1 cellular context compared by ENCODE assay signal in the genomic region with DNA sequence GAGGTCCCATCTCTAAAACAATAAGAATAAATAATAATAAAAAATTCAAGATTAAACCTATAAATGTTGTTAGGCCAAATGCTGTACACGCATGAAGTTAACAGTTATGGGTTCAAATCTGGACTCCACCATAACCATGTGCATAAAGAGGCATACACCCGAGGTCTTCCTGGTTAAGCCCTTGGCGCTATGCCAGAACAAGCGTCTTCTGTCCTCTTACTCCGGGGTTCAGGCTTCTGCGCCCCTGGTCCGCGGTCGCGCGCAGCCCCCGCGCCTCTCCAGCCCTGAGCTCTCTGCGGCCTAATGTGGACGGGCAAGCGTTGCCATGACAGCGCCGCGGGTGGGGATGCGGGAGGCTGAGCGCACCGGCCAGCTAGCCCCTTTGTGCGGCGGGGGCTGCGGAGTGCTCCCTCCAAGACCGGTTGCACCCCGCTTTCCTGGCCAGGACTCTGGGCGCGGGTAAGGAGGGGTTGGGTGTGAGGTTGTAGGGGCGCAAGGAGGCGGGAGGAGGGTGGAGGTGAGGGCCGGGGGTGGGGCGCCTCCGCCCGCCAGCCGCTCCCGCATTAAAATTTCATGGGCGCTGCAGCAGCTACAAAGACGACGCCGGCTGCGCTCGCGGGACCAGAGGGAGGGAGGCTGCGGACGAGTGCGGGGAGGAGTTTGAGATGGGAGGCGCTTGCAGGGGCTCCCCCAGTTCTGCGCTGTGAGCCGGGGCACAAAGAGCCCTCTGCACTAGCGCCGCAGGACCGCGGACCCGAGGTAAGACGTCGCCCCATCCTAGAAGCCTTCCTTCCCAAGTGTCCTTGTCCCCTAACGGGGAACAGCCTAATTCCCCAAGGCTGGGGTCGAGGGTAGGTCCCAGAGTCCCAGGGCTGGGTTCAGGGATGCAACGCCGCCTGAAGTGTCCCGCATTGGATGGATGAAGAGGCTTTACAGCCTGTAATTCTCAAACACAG.
TF ChIP-seq lines count a peak whose summit lies in the region.

A gene (plus strand): TSS at position 693 of the 956 bp plus-strand sequence.

TF ChIP-seq in HEK293, 187 proteins besides CTCF, POLR2A, EP300 and RAD21 (continued from another document and continues in another):
- TF ChIP-seq, protein P1, sequence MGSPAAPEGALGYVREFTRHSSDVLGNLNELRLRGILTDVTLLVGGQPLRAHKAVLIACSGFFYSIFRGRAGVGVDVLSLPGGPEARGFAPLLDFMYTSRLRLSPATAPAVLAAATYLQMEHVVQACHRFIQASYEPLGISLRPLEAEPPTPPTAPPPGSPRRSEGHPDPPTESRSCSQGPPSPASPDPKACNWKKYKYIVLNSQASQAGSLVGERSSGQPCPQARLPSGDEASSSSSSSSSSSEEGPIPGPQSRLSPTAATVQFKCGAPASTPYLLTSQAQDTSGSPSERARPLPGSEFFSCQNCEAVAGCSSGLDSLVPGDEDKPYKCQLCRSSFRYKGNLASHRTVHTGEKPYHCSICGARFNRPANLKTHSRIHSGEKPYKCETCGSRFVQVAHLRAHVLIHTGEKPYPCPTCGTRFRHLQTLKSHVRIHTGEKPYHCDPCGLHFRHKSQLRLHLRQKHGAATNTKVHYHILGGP (tag by site-specific recombination; IDR thresholded peaks at IDR 0.05), result no peak
- no peak for TF ChIP-seq MZF1 (tag by site-specific recombination; IDR thresholded peaks at IDR 0.05; ENCODE audit: borderline replicate concordance)
- TF ChIP-seq ZIC2 (tag by site-specific recombination; IDR thresholded peaks at IDR 0.05), result peak; percentile 30; the same call in 1 of the 2 replicates
- TF ChIP-seq ZNF791 (tag by site-specific recombination; IDR thresholded peaks at IDR 0.05), result no peak
- TF ChIP-seq ZNF843 (tag by site-specific recombination; IDR thresholded peaks at IDR 0.05), result no peak
- TF ChIP-seq, protein P2, sequence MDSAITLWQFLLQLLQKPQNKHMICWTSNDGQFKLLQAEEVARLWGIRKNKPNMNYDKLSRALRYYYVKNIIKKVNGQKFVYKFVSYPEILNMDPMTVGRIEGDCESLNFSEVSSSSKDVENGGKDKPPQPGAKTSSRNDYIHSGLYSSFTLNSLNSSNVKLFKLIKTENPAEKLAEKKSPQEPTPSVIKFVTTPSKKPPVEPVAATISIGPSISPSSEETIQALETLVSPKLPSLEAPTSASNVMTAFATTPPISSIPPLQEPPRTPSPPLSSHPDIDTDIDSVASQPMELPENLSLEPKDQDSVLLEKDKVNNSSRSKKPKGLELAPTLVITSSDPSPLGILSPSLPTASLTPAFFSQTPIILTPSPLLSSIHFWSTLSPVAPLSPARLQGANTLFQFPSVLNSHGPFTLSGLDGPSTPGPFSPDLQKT (IDR thresholded peaks at IDR 0.05; ENCODE audit: borderline replicate concordance, low read depth, low read length), result no peak
- TF ChIP-seq ZNF391 (tag by site-specific recombination; IDR thresholded peaks at IDR 0.05; ENCODE audit: borderline replicate concordance, low read depth), result no peak
- TF ChIP-seq ZFHX2 (tag by site-specific recombination; conservative IDR thresholded peaks at IDR 0.05), result peak; percentile 87
- TF ChIP-seq SP2 (tag by site-specific recombination; IDR thresholded peaks at IDR 0.05), result peak; percentile 31; the same call in 1 of the 2 replicates
- no peak for TF ChIP-seq ZNF311 (tag by site-specific recombination; IDR thresholded peaks at IDR 0.05; ENCODE audit: borderline replicate concordance)
- TF ChIP-seq, protein P3, sequence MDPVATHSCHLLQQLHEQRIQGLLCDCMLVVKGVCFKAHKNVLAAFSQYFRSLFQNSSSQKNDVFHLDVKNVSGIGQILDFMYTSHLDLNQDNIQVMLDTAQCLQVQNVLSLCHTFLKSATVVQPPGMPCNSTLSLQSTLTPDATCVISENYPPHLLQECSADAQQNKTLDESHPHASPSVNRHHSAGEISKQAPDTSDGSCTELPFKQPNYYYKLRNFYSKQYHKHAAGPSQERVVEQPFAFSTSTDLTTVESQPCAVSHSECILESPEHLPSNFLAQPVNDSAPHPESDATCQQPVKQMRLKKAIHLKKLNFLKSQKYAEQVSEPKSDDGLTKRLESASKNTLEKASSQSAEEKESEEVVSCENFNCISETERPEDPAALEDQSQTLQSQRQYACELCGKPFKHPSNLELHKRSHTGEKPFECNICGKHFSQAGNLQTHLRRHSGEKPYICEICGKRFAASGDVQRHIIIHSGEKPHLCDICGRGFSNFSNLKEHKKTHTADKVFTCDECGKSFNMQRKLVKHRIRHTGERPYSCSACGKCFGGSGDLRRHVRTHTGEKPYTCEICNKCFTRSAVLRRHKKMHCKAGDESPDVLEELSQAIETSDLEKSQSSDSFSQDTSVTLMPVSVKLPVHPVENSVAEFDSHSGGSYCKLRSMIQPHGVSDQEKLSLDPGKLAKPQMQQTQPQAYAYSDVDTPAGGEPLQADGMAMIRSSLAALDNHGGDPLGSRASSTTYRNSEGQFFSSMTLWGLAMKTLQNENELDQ (tag by site-specific recombination; IDR thresholded peaks at IDR 0.05; ENCODE audit: low read depth), result no peak
- no peak for TF ChIP-seq ZNF37A (tag by site-specific recombination; IDR thresholded peaks at IDR 0.05)
- TF ChIP-seq ZNF132 (tag by site-specific recombination; IDR thresholded peaks at IDR 0.05; ENCODE audit: borderline replicate concordance), result no peak
- TF ChIP-seq ZNF121 (tag by site-specific recombination; IDR thresholded peaks at IDR 0.05), result no peak
- no peak for TF ChIP-seq ZNF394 (tag by site-specific recombination; IDR thresholded peaks at IDR 0.05; ENCODE audit: borderline replicate concordance)
- no peak for TF ChIP-seq ZNF529 (tag by site-specific recombination; IDR thresholded peaks at IDR 0.05; ENCODE audit: insufficient replicate concordance)
- TF ChIP-seq ZNF16 (tag by site-specific recombination; IDR thresholded peaks at IDR 0.05; ENCODE audit: low read depth), result no peak
- TF ChIP-seq, protein P4, sequence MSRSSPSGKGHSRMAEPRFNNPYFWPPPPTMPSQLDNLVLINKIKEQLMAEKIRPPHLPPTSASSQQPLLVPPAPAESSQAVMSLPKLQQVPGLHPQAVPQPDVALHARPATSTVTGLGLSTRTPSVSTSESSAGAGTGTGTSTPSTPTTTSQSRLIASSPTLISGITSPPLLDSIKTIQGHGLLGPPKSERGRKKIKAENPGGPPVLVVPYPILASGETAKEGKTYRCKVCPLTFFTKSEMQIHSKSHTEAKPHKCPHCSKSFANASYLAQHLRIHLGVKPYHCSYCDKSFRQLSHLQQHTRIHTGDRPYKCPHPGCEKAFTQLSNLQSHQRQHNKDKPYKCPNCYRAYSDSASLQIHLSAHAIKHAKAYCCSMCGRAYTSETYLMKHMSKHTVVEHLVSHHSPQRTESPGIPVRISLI (tag by site-specific recombination; IDR thresholded peaks at IDR 0.05), result no peak
- TF ChIP-seq ZNF184 (tag by site-specific recombination; IDR thresholded peaks at IDR 0.05), result 0 out of 2 replicates have a peak, but pooled peaks have one; percentile 28
- TF ChIP-seq, protein P5, sequence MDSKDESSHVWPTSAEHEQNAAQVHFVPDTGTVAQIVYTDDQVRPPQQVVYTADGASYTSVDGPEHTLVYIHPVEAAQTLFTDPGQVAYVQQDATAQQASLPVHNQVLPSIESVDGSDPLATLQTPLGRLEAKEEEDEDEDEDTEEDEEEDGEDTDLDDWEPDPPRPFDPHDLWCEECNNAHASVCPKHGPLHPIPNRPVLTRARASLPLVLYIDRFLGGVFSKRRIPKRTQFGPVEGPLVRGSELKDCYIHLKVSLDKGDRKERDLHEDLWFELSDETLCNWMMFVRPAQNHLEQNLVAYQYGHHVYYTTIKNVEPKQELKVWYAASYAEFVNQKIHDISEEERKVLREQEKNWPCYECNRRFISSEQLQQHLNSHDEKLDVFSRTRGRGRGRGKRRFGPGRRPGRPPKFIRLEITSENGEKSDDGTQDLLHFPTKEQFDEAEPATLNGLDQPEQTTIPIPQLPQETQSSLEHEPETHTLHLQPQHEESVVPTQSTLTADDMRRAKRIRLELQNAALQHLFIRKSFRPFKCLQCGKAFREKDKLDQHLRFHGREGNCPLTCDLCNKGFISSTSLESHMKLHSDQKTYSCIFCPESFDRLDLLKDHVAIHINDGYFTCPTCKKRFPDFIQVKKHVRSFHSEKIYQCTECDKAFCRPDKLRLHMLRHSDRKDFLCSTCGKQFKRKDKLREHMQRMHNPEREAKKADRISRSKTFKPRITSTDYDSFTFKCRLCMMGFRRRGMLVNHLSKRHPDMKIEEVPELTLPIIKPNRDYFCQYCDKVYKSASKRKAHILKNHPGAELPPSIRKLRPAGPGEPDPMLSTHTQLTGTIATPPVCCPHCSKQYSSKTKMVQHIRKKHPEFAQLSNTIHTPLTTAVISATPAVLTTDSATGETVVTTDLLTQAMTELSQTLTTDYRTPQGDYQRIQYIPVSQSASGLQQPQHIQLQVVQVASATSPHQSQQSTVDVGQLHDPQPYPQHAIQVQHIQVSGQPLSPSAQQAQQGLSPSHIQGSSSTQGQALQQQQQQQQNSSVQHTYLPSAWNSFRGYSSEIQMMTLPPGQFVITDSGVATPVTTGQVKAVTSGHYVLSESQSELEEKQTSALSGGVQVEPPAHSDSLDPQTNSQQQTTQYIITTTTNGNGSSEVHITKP (tag by site-specific recombination; IDR thresholded peaks at IDR 0.05), result peak; percentile 25; the same call in 1 of the 2 replicates
- TF ChIP-seq ZNF629 (tag by site-specific recombination; IDR thresholded peaks at IDR 0.05), result no peak
- TF ChIP-seq, protein P6, sequence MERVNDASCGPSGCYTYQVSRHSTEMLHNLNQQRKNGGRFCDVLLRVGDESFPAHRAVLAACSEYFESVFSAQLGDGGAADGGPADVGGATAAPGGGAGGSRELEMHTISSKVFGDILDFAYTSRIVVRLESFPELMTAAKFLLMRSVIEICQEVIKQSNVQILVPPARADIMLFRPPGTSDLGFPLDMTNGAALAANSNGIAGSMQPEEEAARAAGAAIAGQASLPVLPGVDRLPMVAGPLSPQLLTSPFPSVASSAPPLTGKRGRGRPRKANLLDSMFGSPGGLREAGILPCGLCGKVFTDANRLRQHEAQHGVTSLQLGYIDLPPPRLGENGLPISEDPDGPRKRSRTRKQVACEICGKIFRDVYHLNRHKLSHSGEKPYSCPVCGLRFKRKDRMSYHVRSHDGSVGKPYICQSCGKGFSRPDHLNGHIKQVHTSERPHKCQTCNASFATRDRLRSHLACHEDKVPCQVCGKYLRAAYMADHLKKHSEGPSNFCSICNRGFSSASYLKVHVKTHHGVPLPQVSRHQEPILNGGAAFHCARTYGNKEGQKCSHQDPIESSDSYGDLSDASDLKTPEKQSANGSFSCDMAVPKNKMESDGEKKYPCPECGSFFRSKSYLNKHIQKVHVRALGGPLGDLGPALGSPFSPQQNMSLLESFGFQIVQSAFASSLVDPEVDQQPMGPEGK (tag by site-specific recombination; IDR thresholded peaks at IDR 0.05), result peak; percentile 71; the same call in 1 of the 2 replicates
- 0 out of 2 replicates have a peak, but pooled peaks have one; percentile 38 for TF ChIP-seq ZBTB8A (tag by site-specific recombination; IDR thresholded peaks at IDR 0.05)
- peak; percentile 28; the same call in 1 of the 2 replicates for TF ChIP-seq KLF8 (tag by site-specific recombination; IDR thresholded peaks at IDR 0.05)
- no peak for TF ChIP-seq ZNF146 (tag by site-specific recombination; IDR thresholded peaks at IDR 0.05)
- peak; percentile 47; the same call in 1 of the 2 replicates for TF ChIP-seq ZNF335 (tag by site-specific recombination; conservative IDR thresholded peaks at IDR 0.05)
- TF ChIP-seq, protein P7, sequence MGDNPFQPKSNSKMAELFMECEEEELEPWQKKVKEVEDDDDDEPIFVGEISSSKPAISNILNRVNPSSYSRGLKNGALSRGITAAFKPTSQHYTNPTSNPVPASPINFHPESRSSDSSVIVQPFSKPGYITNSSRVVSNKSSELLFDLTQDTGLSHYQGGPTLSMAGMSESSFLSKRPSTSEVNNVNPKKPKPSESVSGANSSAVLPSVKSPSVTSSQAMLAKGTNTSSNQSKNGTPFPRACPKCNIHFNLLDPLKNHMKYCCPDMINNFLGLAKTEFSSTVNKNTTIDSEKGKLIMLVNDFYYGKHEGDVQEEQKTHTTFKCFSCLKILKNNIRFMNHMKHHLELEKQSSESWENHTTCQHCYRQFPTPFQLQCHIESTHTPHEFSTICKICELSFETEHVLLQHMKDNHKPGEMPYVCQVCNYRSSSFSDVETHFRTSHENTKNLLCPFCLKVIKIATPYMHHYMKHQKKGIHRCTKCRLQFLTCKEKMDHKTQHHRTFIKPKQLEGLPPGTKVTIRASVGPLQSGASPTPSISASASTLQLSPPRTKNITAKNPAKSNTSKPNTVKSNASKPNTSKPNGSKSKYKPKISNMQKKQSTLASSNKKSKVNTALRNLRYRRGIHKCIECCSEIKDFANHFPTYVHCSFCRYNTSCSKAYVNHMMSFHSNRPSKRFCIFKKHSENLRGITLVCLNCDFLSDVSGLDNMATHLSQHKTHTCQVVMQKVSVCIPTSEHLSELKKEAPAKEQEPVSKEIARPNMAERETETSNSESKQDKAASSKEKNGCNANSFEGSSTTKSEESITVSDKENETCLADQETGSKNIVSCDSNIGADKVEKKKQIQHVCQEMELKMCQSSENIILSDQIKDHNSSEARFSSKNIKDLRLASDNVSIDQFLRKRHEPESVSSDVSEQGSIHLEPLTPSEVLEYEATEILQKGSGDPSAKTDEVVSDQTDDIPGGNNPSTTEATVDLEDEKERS (tag by site-specific recombination; IDR thresholded peaks at IDR 0.05), result no peak
- no peak for TF ChIP-seq REPIN1 (tag by site-specific recombination; IDR thresholded peaks at IDR 0.05; ENCODE audit: low read depth)
- TF ChIP-seq, protein P8, sequence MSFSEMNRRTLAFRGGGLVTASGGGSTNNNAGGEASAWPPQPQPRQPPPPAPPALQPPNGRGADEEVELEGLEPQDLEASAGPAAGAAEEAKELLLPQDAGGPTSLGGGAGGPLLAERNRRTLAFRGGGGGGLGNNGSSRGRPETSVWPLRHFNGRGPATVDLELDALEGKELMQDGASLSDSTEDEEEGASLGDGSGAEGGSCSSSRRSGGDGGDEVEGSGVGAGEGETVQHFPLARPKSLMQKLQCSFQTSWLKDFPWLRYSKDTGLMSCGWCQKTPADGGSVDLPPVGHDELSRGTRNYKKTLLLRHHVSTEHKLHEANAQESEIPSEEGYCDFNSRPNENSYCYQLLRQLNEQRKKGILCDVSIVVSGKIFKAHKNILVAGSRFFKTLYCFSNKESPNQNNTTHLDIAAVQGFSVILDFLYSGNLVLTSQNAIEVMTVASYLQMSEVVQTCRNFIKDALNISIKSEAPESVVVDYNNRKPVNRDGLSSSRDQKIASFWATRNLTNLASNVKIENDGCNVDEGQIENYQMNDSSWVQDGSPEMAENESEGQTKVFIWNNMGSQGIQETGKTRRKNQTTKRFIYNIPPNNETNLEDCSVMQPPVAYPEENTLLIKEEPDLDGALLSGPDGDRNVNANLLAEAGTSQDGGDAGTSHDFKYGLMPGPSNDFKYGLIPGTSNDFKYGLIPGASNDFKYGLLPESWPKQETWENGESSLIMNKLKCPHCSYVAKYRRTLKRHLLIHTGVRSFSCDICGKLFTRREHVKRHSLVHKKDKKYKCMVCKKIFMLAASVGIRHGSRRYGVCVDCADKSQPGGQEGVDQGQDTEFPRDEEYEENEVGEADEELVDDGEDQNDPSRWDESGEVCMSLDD (tag by site-specific recombination; IDR thresholded peaks at IDR 0.05), result no peak
- TF ChIP-seq ZXDB (tag by site-specific recombination; IDR thresholded peaks at IDR 0.05), result no peak; the same call in 1 of the 2 replicates
